In genomic region chr14:71411280-71411595, GRCh38 we compare ENCODE assay signal across 24 cellular contexts.
DNase-seq lines count a peak whose midpoint lies in the region; ATAC-seq, FAIRE-seq and TF ChIP-seq lines count a peak whose summit lies in the region.
"Had no signal": no experiment of that assay in that cellular context is flagged by ENCODE, and none has a peak within 500 bp of the region (broad histone marks: within the 10 kb centered on the region; RNA-seq: fewer than 3 reads in every experiment).

No MANE protein-coding gene starts in this region.

- H3K27ac ChIP-seq in HepG2 (ENCODE audit: extremely low read length, insufficient read depth, low read length) (peak overlapping the region; percentile 15), right lobe of liver (no peak overlapping the region), VCaP (peak overlapping the region; percentile 45; the same call in 1 of the 2 replicates)
- H3K27ac ChIP-seq: cardiac muscle cell, heart left ventricle, ovary, right atrium auricular region had no signal

- peaks cover 12 to 14% of the 10 kb centered on the region in 2 donors for H3K4me1 Mint-ChIP-seq in effector memory CD8-positive, alpha-beta T cell (ENCODE audit: low read depth in 2 of 2)

- H3K27me3 Mint-ChIP-seq in effector memory CD8-positive, alpha-beta T cell, result no peaks in the 10 kb centered on the region
- H3K27me3 Mint-ChIP-seq: CD4-positive, alpha-beta memory T cell; memory B cell had no signal

- H3K4me1 ChIP-seq in HepG2 (ENCODE audit: insufficient read depth, low read length) (peaks cover 13% of the 10 kb centered on the region), right lobe of liver (peaks cover 0 to 13% (median 0%) of the 10 kb centered on the region in 4 donors)
- H3K4me1 ChIP-seq: right atrium auricular region had no signal

- no peak overlapping the region for H3K4me3 Mint-ChIP-seq in effector memory CD8-positive, alpha-beta T cell
- H3K4me3 Mint-ChIP-seq: CD4-positive, alpha-beta memory T cell; memory B cell had no signal

- no peak overlapping the region for H3K4me2 ChIP-seq in HepG2 (ENCODE audit: low read depth, low read length)

- DNase-seq in HepG2 (ENCODE audit: low spot score), result no peak
- no peak for DNase-seq in right lobe of liver
- DNase-seq in effector memory CD8-positive, alpha-beta T cell, result no peak
- DNase-seq in Right ventricle myocardium inferior (ENCODE audit: missing footprints), result no peak
- no peak for DNase-seq in effector CD4-positive, alpha-beta T cell
- DNase-seq in stimulated activated naive CD4-positive, alpha-beta T cell treated with Interleukin-2 at 50 U/mL for 16 hours (lab: John Stamatoyannopoulos, UW), result no peak
- DNase-seq: activated CD4-positive, alpha-beta T cell treated with anti-CD3 and anti-CD28 coated beads for 1 hour; activated gamma-delta T cell treated with Interleukin-2 at 50 U/mL for 16 hours; anterior cingulate cortex; CD4-positive, alpha-beta memory T cell; dermis blood vessel endothelial cell; HCEC 1CT; heart left ventricle; KG1; left cardiac atrium; NCI-H1694 treated with DMSO at 0.1 percent for 48 hours; NCI-H69; ovary; SHP77 had no signal

- H3K9me3 ChIP-seq in HepG2 (ENCODE audit: low read length), result no peaks in the 10 kb centered on the region
- H3K9me3 ChIP-seq in right lobe of liver, result no peaks in the 10 kb centered on the region
- H3K9me3 ChIP-seq: heart left ventricle, ovary, right atrium auricular region had no signal

- intact Hi-C loops in HepG2 (cut with micrococcal nuclease; ENCODE audit: unreplicated experiment) (no loop called here), right lobe of liver (cut with DNase I) (no loop called here), Right ventricle myocardium inferior (cut with DNase I) (no loop called here)

- H3K79me2 ChIP-seq in HepG2 (ENCODE audit: insufficient read depth, low read length), result no peaks in the 10 kb centered on the region

- CTCF ChIA-PET in HepG2 (lab: Yijun Ruan, JAX; ENCODE audit: low intra/inter-chr PET ratio, low total read pairs), result no interaction called here

- H3K27me3 ChIP-seq in HepG2 (ENCODE audit: control insufficient read depth in 1 of 2, insufficient read depth in 2 of 2, low read length in 2 of 2), result no peaks in the 10 kb centered on the region
- H3K27me3 ChIP-seq in right lobe of liver, result no peaks in the 10 kb centered on the region
- H3K27me3 ChIP-seq: cardiac muscle cell, heart left ventricle, ovary, right atrium auricular region had no signal

- TF ChIP-seq RAD21 in HepG2 (CRISPR knock-in tag; IDR thresholded peaks at IDR 0.05), result no peak

- no peak for ATAC-seq in HepG2
- ATAC-seq in right lobe of liver, result no peak
- no peak for ATAC-seq in effector memory CD8-positive, alpha-beta T cell (replicated peaks)
- no peak for ATAC-seq in Right ventricle myocardium inferior
- ATAC-seq: heart left ventricle, left cardiac atrium had no signal

- no peak for FAIRE-seq in HepG2 (lab: Jason Lieb, UNC)
- FAIRE-seq: GM18507 had no signal

- peak overlapping the region; percentile 3 to 47 for H3K27ac Mint-ChIP-seq in effector memory CD8-positive, alpha-beta T cell
- H3K27ac Mint-ChIP-seq: memory B cell had no signal

- H3K9ac ChIP-seq in HepG2 (ENCODE audit: insufficient read depth, low read depth, low read length), result no peak overlapping the region

- no peak for TF ChIP-seq POLR2A in HepG2 (IDR thresholded peaks at IDR 0.05; ENCODE audit: insufficient read depth in 1 of 2, low read depth in 2 of 2, low read length in 2 of 2)
- no peak for TF ChIP-seq POLR2A in right lobe of liver (IDR thresholded peaks at IDR 0.05)

- BruUV-seq in HepG2 (replicated peaks; lab: Mats Ljungman, UMichigan), result no TSS peak

- H3K4me3 ChIP-seq in HepG2 (replicated peaks in 1 of 3; ENCODE audit: insufficient read depth in 1 of 3, low read depth in 2 of 3, low read length in 3 of 3), result no peak overlapping the region
- H3K4me3 ChIP-seq in right lobe of liver, result no peak overlapping the region
- H3K4me3 ChIP-seq: cardiac muscle cell, heart left ventricle, ovary, right atrium auricular region had no signal

- TF ChIP-seq CTCF in HepG2 (CRISPR knock-in tag; IDR thresholded peaks at IDR 0.05) (no peak), right lobe of liver (IDR thresholded peaks at IDR 0.05) (no peak), VCaP (conservative IDR thresholded peaks at IDR 0.05) (no peak)

- WGBS in HepG2 (ENCODE audit: low lambda C conversion rate), result 73% methylated on average over 3 of the region's 3 CpGs
- WGBS in right lobe of liver (ENCODE audit: insufficient coverage, low coverage, low lambda C conversion rate, missing lambda C conversion rate), result 82% methylated on average over 3 of the region's 3 CpGs

- H3K36me3 ChIP-seq in HepG2 (replicated peaks in 1 of 2; ENCODE audit: control insufficient read depth in 1 of 2, insufficient read depth in 2 of 2, low read length in 2 of 2), result no peaks in the 10 kb centered on the region
- H3K36me3 ChIP-seq in right lobe of liver, result no peaks in the 10 kb centered on the region
- H3K36me3 ChIP-seq: cardiac muscle cell, heart left ventricle, ovary, right atrium auricular region had no signal

- no peak overlapping the region for H2AFZ ChIP-seq in HepG2 (ENCODE audit: low read length)

- H3K36me3 Mint-ChIP-seq in effector memory CD8-positive, alpha-beta T cell (ENCODE audit: insufficient read depth), result peaks cover 4% of the 10 kb centered on the region

- no peak for TF ChIP-seq EP300 in HepG2 (IDR thresholded peaks at IDR 0.05; ENCODE audit: low read depth in 2 of 2, low read length in 2 of 2)
- TF ChIP-seq EP300 in HepG2 (CRISPR knock-in tag; IDR thresholded peaks at IDR 0.05; ENCODE audit: borderline replicate concordance), result no peak

- no peaks in the 10 kb centered on the region for H3K9me3 Mint-ChIP-seq in effector memory CD8-positive, alpha-beta T cell
- H3K9me3 Mint-ChIP-seq: CD4-positive, alpha-beta memory T cell; memory B cell had no signal

- POLR2A ChIA-PET in HepG2 (lab: Yijun Ruan, JAX), result no interaction called here

- H4K20me1 ChIP-seq in HepG2 (ENCODE audit: insufficient read depth, low read length), result no peaks in the 10 kb centered on the region

- in situ Hi-C loops in HepG2 (cut with HindIII; ENCODE audit: extremely low pct_ligation_motif_present, low pct_unique_long_range_greater_than_20kb), result no loop called here

TF ChIP-seq in HepG2, 621 proteins besides CTCF, POLR2A, EP300 and RAD21 (continues in another document):
- no peak for TF ChIP-seq TERF1 (CRISPR knock-in tag; IDR thresholded peaks at IDR 0.05)
- no peak for TF ChIP-seq TCF7 (IDR thresholded peaks at IDR 0.05; ENCODE audit: low read depth)
- no peak for TF ChIP-seq ZNF24 (IDR thresholded peaks at IDR 0.05)
- no peak for TF ChIP-seq ZNF280B (CRISPR knock-in tag; IDR thresholded peaks at IDR 0.05; ENCODE audit: borderline replicate concordance)
- TF ChIP-seq SMARCC2 (IDR thresholded peaks at IDR 0.05), result no peak
- TF ChIP-seq MNT (IDR thresholded peaks at IDR 0.05), result no peak
- TF ChIP-seq MZF1 (CRISPR knock-in tag; IDR thresholded peaks at IDR 0.05; ENCODE audit: borderline replicate concordance), result no peak
- no peak for TF ChIP-seq MAZ (IDR thresholded peaks at IDR 0.05; ENCODE audit: borderline replicate concordance, low read depth, low read length)
- no peak for TF ChIP-seq MAZ (CRISPR knock-in tag; IDR thresholded peaks at IDR 0.05; ENCODE audit: low read depth)
- no peak for TF ChIP-seq CEBPG (CRISPR knock-in tag; IDR thresholded peaks at IDR 0.05)
- TF ChIP-seq IRF9 (CRISPR knock-in tag; IDR thresholded peaks at IDR 0.05; ENCODE audit: borderline replicate concordance), result no peak
- no peak for TF ChIP-seq MIER2 (CRISPR knock-in tag; IDR thresholded peaks at IDR 0.05)
- TF ChIP-seq ZFP37 (CRISPR knock-in tag; IDR thresholded peaks at IDR 0.05; ENCODE audit: borderline replicate concordance), result no peak

Comparison
In these comparisons a context has a peak if more than half of its experiments do, and no peak if none do; other contexts are left out.
1. H3K27ac ChIP-seq: peak in HepG2 (single experiment) and VCaP (single experiment); none in right lobe of liver (0 of 3).